15 cellular contexts compared by ENCODE assay signal in genomic region chr11:108278954-108279353, GRCh38.
DNase-seq lines count a peak whose midpoint lies in the region; ATAC-seq, FAIRE-seq and TF ChIP-seq lines count a peak whose summit lies in the region.
"Had no signal": no experiment of that assay in that cellular context is flagged by ENCODE, and none has a peak within 500 bp of the region (broad histone marks: within the 10 kb centered on the region; RNA-seq: fewer than 3 reads in every experiment).

No MANE protein-coding gene starts in this region.

- 0 out of 2 replicates have a peak overlapping the region, but pooled peaks have one; percentile 8 for H3K27ac ChIP-seq in SU-DHL-6 (ENCODE audit: low read depth, low read length)
- peak overlapping the region in 1 of 2 donors; percentile 59 for H3K27ac ChIP-seq in coronary artery
- H3K27ac ChIP-seq: GM23248, upper lobe of right lung had no signal

- no peaks in the 10 kb centered on the region for H3K9me2 ChIP-seq in SU-DHL-6 (replicated peaks; ENCODE audit: insufficient read depth, low read length)

- peaks cover 76% of the 10 kb centered on the region for H3K4me1 Mint-ChIP-seq in activated naive CD4-positive, alpha-beta T cell treated with anti-CD3 and anti-CD28 coated beads, Interleukin-2, amount 50 U/mL, for 24 hours
- H3K4me1 Mint-ChIP-seq in stimulated activated effector memory CD8-positive, alpha-beta T cell treated with anti-CD3 and anti-CD28 coated beads, Interleukin-12 subunit alpha, Interleukin-12 subunit beta, amount 100 ng/mL, for 72 hours: peaks cover 34% of the 10 kb centered on the region
- H3K4me1 Mint-ChIP-seq: activated B cell treated with CpG ODN at 0.5 μM for 24 hours had no signal

- ATAC-seq in stimulated activated effector memory CD8-positive, alpha-beta T cell treated with anti-CD3 and anti-CD28 coated beads, Interleukin-12 subunit alpha, Interleukin-12 subunit beta, amount 100 ng/mL, for 72 hours: no peak
- ATAC-seq in GM21529 (IDR thresholded peaks at IDR 0.05; ENCODE audit: unreplicated experiment): no peak

- no peaks in the 10 kb centered on the region for H3K27me3 ChIP-seq in SU-DHL-6 (ENCODE audit: low read length)
- H3K27me3 ChIP-seq: esophagus squamous epithelium, upper lobe of right lung had no signal

- H3K9ac ChIP-seq in SU-DHL-6 (ENCODE audit: low read length): no peak overlapping the region
- H3K9ac ChIP-seq: GM23248 had no signal

- H2AFZ ChIP-seq in SU-DHL-6 (ENCODE audit: low read depth, low read length, severe bottlenecking): no peak overlapping the region
- H2AFZ ChIP-seq: GM23248 had no signal

- H3K36me3 Mint-ChIP-seq in activated naive CD4-positive, alpha-beta T cell treated with anti-CD3 and anti-CD28 coated beads, Interleukin-2, amount 50 U/mL, for 24 hours: peaks cover 37% of the 10 kb centered on the region
- peaks cover 89% of the 10 kb centered on the region for H3K36me3 Mint-ChIP-seq in stimulated activated effector memory CD8-positive, alpha-beta T cell treated with anti-CD3 and anti-CD28 coated beads, Interleukin-12 subunit alpha, Interleukin-12 subunit beta, amount 100 ng/mL, for 72 hours

- DNase-seq in activated naive CD4-positive, alpha-beta T cell (lab: John Stamatoyannopoulos, UW): no peak
- DNase-seq in stimulated activated effector memory CD8-positive, alpha-beta T cell treated with anti-CD3 and anti-CD28 coated beads, Interleukin-12 subunit alpha, Interleukin-12 subunit beta, amount 100 ng/mL, for 72 hours (ENCODE audit: low spot score in 2 of 2): no peak
- DNase-seq in NCI-H510A (lab: John Stamatoyannopoulos, UW) (no peak), coronary artery (ENCODE audit: low spot score) (no peak)
- DNase-seq: activated B cell treated with CpG ODN at 0.5 μM for 24 hours; DMS153; esophagus squamous epithelium; GM23248; stimulated activated CD4-positive, alpha-beta T cell treated with anti-CD3 and anti-CD28 coated beads, Interleukin-2, amount 100 ng/mL, for 24 hours; upper lobe of right lung had no signal

- H4K20me1 ChIP-seq in SU-DHL-6 (ENCODE audit: low read depth, low read length): no peaks in the 10 kb centered on the region

- H3K27ac Mint-ChIP-seq in activated naive CD4-positive, alpha-beta T cell treated with anti-CD3 and anti-CD28 coated beads, Interleukin-2, amount 50 U/mL, for 24 hours: peak overlapping the region; percentile 94
- H3K27ac Mint-ChIP-seq in stimulated activated effector memory CD8-positive, alpha-beta T cell treated with anti-CD3 and anti-CD28 coated beads, Interleukin-12 subunit alpha, Interleukin-12 subunit beta, amount 100 ng/mL, for 72 hours: peak overlapping the region; percentile 72
- H3K27ac Mint-ChIP-seq: activated B cell treated with CpG ODN at 0.5 μM for 24 hours had no signal

- H3K36me3 ChIP-seq in SU-DHL-6 (ENCODE audit: low read length): peaks cover 50% of the 10 kb centered on the region

- peak; percentile 60 for FAIRE-seq in islet of Langerhans (lab: Jason Lieb, UNC)
- FAIRE-seq: RCC 7860 had no signal

- peaks cover 4% of the 10 kb centered on the region; the same call in 1 of the 2 replicates for H3F3A ChIP-seq in SU-DHL-6 (ENCODE audit: insufficient read depth)

- H3K4me3 Mint-ChIP-seq in activated naive CD4-positive, alpha-beta T cell treated with anti-CD3 and anti-CD28 coated beads, Interleukin-2, amount 50 U/mL, for 24 hours: no peak overlapping the region
- no peak overlapping the region for H3K4me3 Mint-ChIP-seq in stimulated activated effector memory CD8-positive, alpha-beta T cell treated with anti-CD3 and anti-CD28 coated beads, Interleukin-12 subunit alpha, Interleukin-12 subunit beta, amount 100 ng/mL, for 72 hours
- H3K4me3 Mint-ChIP-seq: activated B cell treated with CpG ODN at 0.5 μM for 24 hours had no signal

- H3K27me3 Mint-ChIP-seq in activated naive CD4-positive, alpha-beta T cell treated with anti-CD3 and anti-CD28 coated beads, Interleukin-2, amount 50 U/mL, for 24 hours: no peaks in the 10 kb centered on the region
- H3K27me3 Mint-ChIP-seq: activated B cell treated with CpG ODN at 0.5 μM for 24 hours had no signal

- H3K4me3 ChIP-seq in SU-DHL-6 (ENCODE audit: insufficient read depth, low read length, poor library complexity, severe bottlenecking): no peak overlapping the region
- H3K4me3 ChIP-seq in coronary artery: no peak overlapping the region
- H3K4me3 ChIP-seq: esophagus squamous epithelium, GM23248, upper lobe of right lung had no signal

- H3K9me3 Mint-ChIP-seq in activated naive CD4-positive, alpha-beta T cell treated with anti-CD3 and anti-CD28 coated beads, Interleukin-2, amount 50 U/mL, for 24 hours: peaks cover 9% of the 10 kb centered on the region
- peaks cover 8% of the 10 kb centered on the region for H3K9me3 Mint-ChIP-seq in stimulated activated effector memory CD8-positive, alpha-beta T cell treated with anti-CD3 and anti-CD28 coated beads, Interleukin-12 subunit alpha, Interleukin-12 subunit beta, amount 100 ng/mL, for 72 hours
- H3K9me3 Mint-ChIP-seq: activated B cell treated with CpG ODN at 0.5 μM for 24 hours had no signal

- TF ChIP-seq CTCF in SU-DHL-6 (IDR thresholded peaks at IDR 0.05; ENCODE audit: insufficient read depth, low read length, poor library complexity, severe bottlenecking) (no peak), coronary artery (IDR thresholded peaks at IDR 0.05) (no peak)

- H3K9me3 ChIP-seq in SU-DHL-6 (ENCODE audit: insufficient read depth, low read length): no peaks in the 10 kb centered on the region
- H3K9me3 ChIP-seq: esophagus squamous epithelium, upper lobe of right lung had no signal

- no peak overlapping the region for H3K4me2 ChIP-seq in SU-DHL-6 (ENCODE audit: low read depth, low read length, poor library complexity, severe bottlenecking)

- H3K79me2 ChIP-seq in SU-DHL-6 (ENCODE audit: insufficient read depth, low read length): no peaks in the 10 kb centered on the region
